8 cellular contexts compared by ENCODE assay signal in the genomic region with DNA sequence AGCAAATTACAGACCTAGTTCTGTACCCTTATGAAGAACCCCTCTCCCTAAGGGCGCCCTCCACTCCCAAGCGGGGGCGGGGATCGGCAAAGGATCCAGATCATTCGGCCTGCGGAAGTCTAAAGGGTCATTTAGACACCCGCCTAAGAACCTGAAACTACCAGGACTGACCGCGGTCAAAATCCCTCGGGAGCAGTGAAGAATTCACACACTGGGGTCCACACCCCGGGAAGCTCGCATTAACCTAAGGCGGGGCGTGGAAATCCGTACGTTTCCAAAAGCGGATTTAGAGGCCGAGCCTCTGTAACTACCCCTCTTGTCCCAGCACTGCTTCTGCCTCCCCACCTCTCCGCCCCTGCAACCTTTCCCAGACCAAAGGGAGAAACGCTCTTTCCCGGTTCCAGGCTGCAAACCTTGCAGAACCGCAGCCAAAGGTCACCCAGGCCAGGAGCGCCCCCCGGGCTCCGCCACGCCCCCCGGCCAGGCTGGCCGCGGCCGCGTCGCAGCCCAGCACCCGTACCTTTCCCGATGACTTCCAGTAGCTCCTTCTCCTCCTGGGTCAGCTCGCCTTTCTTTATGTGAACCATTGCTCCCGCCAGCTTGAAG. TPM values are rescaled to one million over a fixed set of nuclear protein-coding genes. Genes with fewer than 3 reads are reported as not detected.
DNase-seq lines count a peak whose midpoint lies in the region; ATAC-seq and TF ChIP-seq lines count a peak whose summit lies in the region.

No MANE protein-coding gene starts in this region.

- H3K27me3 Mint-ChIP-seq in nephron progenitor cell (ENCODE audit: low read depth, poor library complexity) = no peaks in the 10 kb centered on the region

- intact Hi-C loops in esophagus squamous epithelium (cut with DNase I) = no loop called here

- peak overlapping the region; percentile 88 to 97 (median 94) for H3K27ac ChIP-seq in esophagus squamous epithelium

- WGBS in esophagus squamous epithelium, 2 donors = 0 to 1% methylated on average over 14 to 19 of the region's 36 CpGs

- no peaks in the 10 kb centered on the region for H3K9me3 Mint-ChIP-seq in nephron progenitor cell

- ATAC-seq in HG03025 (IDR thresholded peaks at IDR 0.05; ENCODE audit: low FRiP score, unreplicated experiment) = peak; percentile 11
- ATAC-seq in GM21825 (IDR thresholded peaks at IDR 0.05; ENCODE audit: unreplicated experiment) = no peak

- H3K9me3 ChIP-seq in esophagus squamous epithelium = no peaks in the 10 kb centered on the region

- TF ChIP-seq POLR2A in esophagus squamous epithelium (IDR thresholded peaks at IDR 0.05) = peak in 1 of 4 donors; percentile 24

- H3K27me3 ChIP-seq in esophagus squamous epithelium = no peaks in the 10 kb centered on the region

- H3K36me3 ChIP-seq in esophagus squamous epithelium = no peaks in the 10 kb centered on the region

- H3K36me3 Mint-ChIP-seq in nephron progenitor cell (ENCODE audit: low read depth) = peaks cover 22% of the 10 kb centered on the region

- H3K4me1 Mint-ChIP-seq in nephron progenitor cell = peaks cover 52% of the 10 kb centered on the region

- H3K27ac Mint-ChIP-seq in nephron progenitor cell = peak overlapping the region; percentile 100

- peak overlapping the region; percentile 98 for H3K4me3 Mint-ChIP-seq in nephron progenitor cell

- H3K4me3 ChIP-seq in GM12864 (ENCODE audit: low read depth, low read length) = peak overlapping the region; percentile 52
- peak overlapping the region; percentile 81 to 99 (median 92) for H3K4me3 ChIP-seq in esophagus squamous epithelium

- DNase-seq in GM12864 (ENCODE audit: low read depth) (no peak), T-helper 22 cell (ENCODE audit: low read depth) (peak; percentile 4), esophagus squamous epithelium (lab: John Stamatoyannopoulos, UW) (no peak), nephron progenitor cell (peak; percentile 76), kidney glomerular epithelial cell (lab: John Stamatoyannopoulos, UW) (no peak), cerebellar nuclear complex (lab: John Stamatoyannopoulos, UW) (no peak)

- no peak for TF ChIP-seq CTCF in GM12864 (IDR thresholded peaks at IDR 0.05; ENCODE audit: low read depth, low read length, missing control alignments)
- TF ChIP-seq CTCF in esophagus squamous epithelium (IDR thresholded peaks at IDR 0.05) = no peak
- TF ChIP-seq CTCF in nephron progenitor cell (IDR thresholded peaks at IDR 0.05) = no peak

- peaks cover 17 to 55% (median 36%) of the 10 kb centered on the region in 3 donors for H3K4me1 ChIP-seq in esophagus squamous epithelium

RNA-seq across cellular contexts. Expression of a gene that starts 0.5 kb away (rescaled TPM):
- 10 to 100 TPM in 1 of 4 donors, 1 to 10 TPM in 3; 3.8 to 13.4 (median 7.0) TPM for total RNA-seq in esophagus squamous epithelium

RNA-seq across cellular contexts. Expression of a gene that starts 0.9 kb away (rescaled TPM):
- 10 to 100 TPM; 38.2 to 79.5 (median 69.6) TPM for total RNA-seq in esophagus squamous epithelium

Comparison
In these comparisons a context has a peak if more than half of its experiments do, and no peak if none do; other contexts are left out.
1. DNase-seq: peak in T-helper 22 cell (single experiment) and nephron progenitor cell (single experiment); none in GM12864 (single experiment), esophagus squamous epithelium (single experiment), kidney glomerular epithelial cell (single experiment) and cerebellar nuclear complex (0 of 2).